ENCODE assay signal across 16 cellular contexts in genomic region chr4:26717332-26717731, GRCh38.
DNase-seq lines count a peak whose midpoint lies in the region; FAIRE-seq lines count a peak whose summit lies in the region.
"Had no signal": no experiment of that assay in that cellular context is flagged by ENCODE, and none has a peak within 500 bp of the region (broad histone marks: within the 10 kb centered on the region; RNA-seq: fewer than 3 reads in every experiment).

No MANE protein-coding gene starts in this region.

- no peak for FAIRE-seq in RCC 7860 (lab: Jason Lieb, UNC)

- H3K27ac ChIP-seq in substantia nigra (ENCODE audit: low read depth, low read length, poor library complexity, severe bottlenecking) = no peak overlapping the region
- H3K27ac ChIP-seq: lower lobe of right lung, Peyer's patch had no signal

- DNase-seq in GM04503 (ENCODE audit: low read depth) (peak; percentile 50), RPMI7951 (ENCODE audit: low read depth) (peak; percentile 68), fibroblast of gingiva (ENCODE audit: low read depth) (peak; percentile 49), renal cortical epithelial cell (ENCODE audit: low read depth) (peak; percentile 27), NCI-H1417 treated with DMSO at 0.1 percent for 48 hours (lab: John Stamatoyannopoulos, UW) (no peak), RCC 7860 (ENCODE audit: low spot score) (no peak), substantia nigra (lab: John Stamatoyannopoulos, UW) (no peak)
- no peak for DNase-seq in stimulated activated CD4-positive, alpha-beta T cell treated with anti-CD3 and anti-CD28 coated beads, Interleukin-4, amount 100 ng/mL, for 1 hour
- DNase-seq: activated CD4-positive, alpha-beta T cell treated with anti-CD3 and anti-CD28 coated beads, Interleukin-2, amount 50 U/mL, for 48 hours; activated gamma-delta T cell treated with Interleukin-2 at 50 U/mL for 16 hours; lower lobe of right lung; NCI-H1694; NCI-H526; nucleus accumbens; Peyer's patch; T-helper 9 cell had no signal

Comparison
In these comparisons a context has a peak if more than half of its experiments do, and no peak if none do; other contexts are left out.
1. DNase-seq: peak in GM04503 (single experiment), RPMI7951 (single experiment), fibroblast of gingiva (single experiment) and renal cortical epithelial cell (single experiment); none in NCI-H1417 treated with DMSO at 0.1 percent for 48 hours (single experiment), stimulated activated CD4-positive, alpha-beta T cell treated with anti-CD3 and anti-CD28 coated beads, Interleukin-4, amount 100 ng/mL, for 1 hour (single experiment), RCC 7860 (single experiment) and substantia nigra (0 of 49).